7 cellular contexts compared by ENCODE assay signal in genomic region chr10:29392376-29393021, GRCh38.
DNase-seq lines count a peak whose midpoint lies in the region; ATAC-seq and TF ChIP-seq lines count a peak whose summit lies in the region.

No MANE protein-coding gene starts in this region.

- no peaks in the 10 kb centered on the region for H3K79me2 ChIP-seq in DND-41 (ENCODE audit: insufficient read depth, low read length)

- H3K9ac ChIP-seq in DND-41 (ENCODE audit: low read depth, low read length): no peak overlapping the region

- no peaks in the 10 kb centered on the region for H3K36me3 ChIP-seq in DND-41 (ENCODE audit: insufficient read depth, low read length)
- no peaks in the 10 kb centered on the region for H3K36me3 ChIP-seq in prostate gland

- H3K9me3 Mint-ChIP-seq in activated B cell treated with CpG ODN at 0.5 μM for 24 hours: no peaks in the 10 kb centered on the region

- no peak overlapping the region for H3K4me3 Mint-ChIP-seq in activated B cell treated with CpG ODN at 0.5 μM for 24 hours

- H3K4me1 ChIP-seq in DND-41 (ENCODE audit: insufficient read depth, low read length) (no peaks in the 10 kb centered on the region), prostate gland (replicated peaks) (no peaks in the 10 kb centered on the region)

- no peak for TF ChIP-seq POLR2A in prostate gland (IDR thresholded peaks at IDR 0.05)

- ATAC-seq in DND-41 (ENCODE audit: insufficient read depth, low read depth) (peak; percentile 86), activated B cell treated with CpG ODN at 0.5 μM for 24 hours (ENCODE audit: low read depth) (peak; percentile 49), GM21360 (IDR thresholded peaks at IDR 0.05; ENCODE audit: unreplicated experiment) (no peak)

- H3K4me1 Mint-ChIP-seq in activated B cell treated with CpG ODN at 0.5 μM for 24 hours: no peaks in the 10 kb centered on the region

- no peaks in the 10 kb centered on the region for H4K20me1 ChIP-seq in DND-41 (ENCODE audit: insufficient read depth, low read length)

- DNase-seq in DND-41 (peak; percentile 53), GM20000 (ENCODE audit: low spot score) (peak; percentile 51), NAMALWA (ENCODE audit: low spot score) (peak; percentile 31), activated B cell treated with CpG ODN at 0.5 μM for 24 hours (no peak), globus pallidus (ENCODE audit: low spot score) (peak; percentile 43), prostate gland (ENCODE audit: low spot score) (no peak)

- no peak overlapping the region for H3K27ac ChIP-seq in DND-41 (ENCODE audit: low read length)
- H3K27ac ChIP-seq in prostate gland: no peak overlapping the region

- POLR2A ChIA-PET in activated B cell treated with CpG ODN at 0.5 μM for 24 hours (lab: Charles Lee): no interaction called here

- 44% methylated on average over 4 of the region's 4 CpGs for WGBS in prostate gland

- no peak overlapping the region for H3K4me2 ChIP-seq in DND-41 (ENCODE audit: insufficient read depth, low read length)

- H3K36me3 Mint-ChIP-seq in activated B cell treated with CpG ODN at 0.5 μM for 24 hours (ENCODE audit: low read depth): no peaks in the 10 kb centered on the region

- H3K27me3 Mint-ChIP-seq in activated B cell treated with CpG ODN at 0.5 μM for 24 hours: peaks cover 7% of the 10 kb centered on the region

- no peaks in the 10 kb centered on the region for H3K9me3 ChIP-seq in DND-41 (ENCODE audit: insufficient read depth, low read length, severe bottlenecking)
- no peaks in the 10 kb centered on the region for H3K9me3 ChIP-seq in prostate gland

- H3K27me3 ChIP-seq in DND-41 (ENCODE audit: insufficient read depth, low read length, poor library complexity): no peaks in the 10 kb centered on the region
- H3K27me3 ChIP-seq in prostate gland (replicated peaks; ENCODE audit: insufficient read depth): no peaks in the 10 kb centered on the region

- H2AFZ ChIP-seq in DND-41 (ENCODE audit: low read depth, low read length): no peak overlapping the region

- TF ChIP-seq CTCF in DND-41 (IDR thresholded peaks at IDR 0.05; ENCODE audit: borderline replicate concordance, extremely low read depth, low read length, poor library complexity, severe bottlenecking) (peak; percentile 83), GM20000 (IDR thresholded peaks at IDR 0.05; ENCODE audit: extremely low read depth, missing control alignments) (peak; percentile 44), activated B cell treated with CpG ODN at 0.5 μM for 24 hours (IDR thresholded peaks at IDR 0.05) (no peak), prostate gland (IDR thresholded peaks at IDR 0.05) (peak in 3 of 4 experiments; percentile 28 to 51 (median 47))

- no peak overlapping the region for H3K4me3 ChIP-seq in DND-41 (ENCODE audit: low read depth in 1 of 2, low read length in 2 of 2)
- no peak overlapping the region for H3K4me3 ChIP-seq in prostate gland

- CTCF ChIA-PET in activated B cell treated with CpG ODN at 0.5 μM for 24 hours (lab: Charles Lee): no interaction called here

- intact Hi-C loops in activated B cell treated with CpG ODN at 0.5 μM for 24 hours (cut with micrococcal nuclease) (loop anchor here (1.0 kb wide), 1 partner anchor 729 kb away; no protein-coding TSS in a partner anchor), prostate gland (cut with DNase I) (no loop called here)

- no peak overlapping the region for H3K27ac Mint-ChIP-seq in activated B cell treated with CpG ODN at 0.5 μM for 24 hours

Comparison
In these comparisons a context has a peak if more than half of its experiments do, and no peak if none do; other contexts are left out.
1. DNase-seq: peak in DND-41 (single experiment), GM20000 (single experiment), NAMALWA (single experiment) and globus pallidus (single experiment); none in activated B cell treated with CpG ODN at 0.5 μM for 24 hours (single experiment) and prostate gland (single experiment).